1 cellular context compared by ENCODE assay signal in the genomic region with DNA sequence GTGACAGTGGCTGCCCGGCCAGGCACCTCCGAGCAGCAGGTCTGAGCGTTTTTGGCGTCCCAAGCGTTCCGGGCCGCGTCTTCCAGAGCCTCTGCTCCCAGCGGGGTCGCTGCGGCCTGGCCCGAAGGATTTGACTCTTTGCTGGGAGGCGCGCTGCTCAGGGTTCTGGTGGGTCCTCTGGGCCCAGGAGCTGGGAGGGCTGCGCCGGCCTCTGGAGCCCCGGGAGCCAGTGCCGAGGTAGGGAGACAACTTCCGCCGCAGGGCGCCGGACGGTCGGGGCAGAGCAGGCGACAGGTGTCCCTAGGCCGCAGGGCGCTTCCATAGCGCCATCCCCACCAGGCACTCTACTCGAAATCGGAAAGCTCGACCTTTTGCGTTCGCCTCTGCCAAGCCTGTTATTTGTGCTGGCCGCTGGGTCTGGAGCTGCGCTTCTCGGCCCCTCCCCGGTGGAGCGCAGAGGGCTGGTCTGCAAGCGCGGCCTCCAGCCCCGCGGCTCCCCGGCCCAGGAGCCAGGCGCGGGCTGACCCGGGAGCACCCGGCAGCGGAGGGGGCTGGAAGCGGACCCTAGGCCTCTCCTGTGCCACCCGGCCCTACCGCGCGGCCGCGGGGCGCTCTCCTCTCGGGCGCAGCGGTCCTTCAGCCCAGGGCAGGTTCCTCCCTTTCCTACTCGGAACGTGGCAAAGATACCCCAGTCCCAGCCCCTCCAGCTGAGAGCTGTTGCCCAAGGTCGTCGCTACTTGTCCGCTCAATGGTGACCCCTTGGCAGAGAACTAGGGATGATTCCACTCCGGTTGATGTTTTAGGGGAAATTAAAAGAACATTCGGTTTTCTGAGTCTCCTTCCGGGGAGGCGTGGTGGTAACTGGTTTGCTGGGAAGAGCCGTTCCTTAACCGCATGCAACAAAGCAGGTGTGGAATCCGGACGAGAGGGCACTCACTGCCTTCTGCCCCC.
TF ChIP-seq lines count a peak whose summit lies in the region.

No MANE protein-coding gene starts in this region.

TF ChIP-seq in HCT116, 20 proteins besides CTCF, POLR2A, EP300 and RAD21 (continued from another document):
- TF ChIP-seq, protein P1, sequence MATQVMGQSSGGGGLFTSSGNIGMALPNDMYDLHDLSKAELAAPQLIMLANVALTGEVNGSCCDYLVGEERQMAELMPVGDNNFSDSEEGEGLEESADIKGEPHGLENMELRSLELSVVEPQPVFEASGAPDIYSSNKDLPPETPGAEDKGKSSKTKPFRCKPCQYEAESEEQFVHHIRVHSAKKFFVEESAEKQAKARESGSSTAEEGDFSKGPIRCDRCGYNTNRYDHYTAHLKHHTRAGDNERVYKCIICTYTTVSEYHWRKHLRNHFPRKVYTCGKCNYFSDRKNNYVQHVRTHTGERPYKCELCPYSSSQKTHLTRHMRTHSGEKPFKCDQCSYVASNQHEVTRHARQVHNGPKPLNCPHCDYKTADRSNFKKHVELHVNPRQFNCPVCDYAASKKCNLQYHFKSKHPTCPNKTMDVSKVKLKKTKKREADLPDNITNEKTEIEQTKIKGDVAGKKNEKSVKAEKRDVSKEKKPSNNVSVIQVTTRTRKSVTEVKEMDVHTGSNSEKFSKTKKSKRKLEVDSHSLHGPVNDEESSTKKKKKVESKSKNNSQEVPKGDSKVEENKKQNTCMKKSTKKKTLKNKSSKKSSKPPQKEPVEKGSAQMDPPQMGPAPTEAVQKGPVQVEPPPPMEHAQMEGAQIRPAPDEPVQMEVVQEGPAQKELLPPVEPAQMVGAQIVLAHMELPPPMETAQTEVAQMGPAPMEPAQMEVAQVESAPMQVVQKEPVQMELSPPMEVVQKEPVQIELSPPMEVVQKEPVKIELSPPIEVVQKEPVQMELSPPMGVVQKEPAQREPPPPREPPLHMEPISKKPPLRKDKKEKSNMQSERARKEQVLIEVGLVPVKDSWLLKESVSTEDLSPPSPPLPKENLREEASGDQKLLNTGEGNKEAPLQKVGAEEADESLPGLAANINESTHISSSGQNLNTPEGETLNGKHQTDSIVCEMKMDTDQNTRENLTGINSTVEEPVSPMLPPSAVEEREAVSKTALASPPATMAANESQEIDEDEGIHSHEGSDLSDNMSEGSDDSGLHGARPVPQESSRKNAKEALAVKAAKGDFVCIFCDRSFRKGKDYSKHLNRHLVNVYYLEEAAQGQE (IDR thresholded peaks at IDR 0.05; ENCODE audit: low read depth) = no peak
